In the genomic region with DNA sequence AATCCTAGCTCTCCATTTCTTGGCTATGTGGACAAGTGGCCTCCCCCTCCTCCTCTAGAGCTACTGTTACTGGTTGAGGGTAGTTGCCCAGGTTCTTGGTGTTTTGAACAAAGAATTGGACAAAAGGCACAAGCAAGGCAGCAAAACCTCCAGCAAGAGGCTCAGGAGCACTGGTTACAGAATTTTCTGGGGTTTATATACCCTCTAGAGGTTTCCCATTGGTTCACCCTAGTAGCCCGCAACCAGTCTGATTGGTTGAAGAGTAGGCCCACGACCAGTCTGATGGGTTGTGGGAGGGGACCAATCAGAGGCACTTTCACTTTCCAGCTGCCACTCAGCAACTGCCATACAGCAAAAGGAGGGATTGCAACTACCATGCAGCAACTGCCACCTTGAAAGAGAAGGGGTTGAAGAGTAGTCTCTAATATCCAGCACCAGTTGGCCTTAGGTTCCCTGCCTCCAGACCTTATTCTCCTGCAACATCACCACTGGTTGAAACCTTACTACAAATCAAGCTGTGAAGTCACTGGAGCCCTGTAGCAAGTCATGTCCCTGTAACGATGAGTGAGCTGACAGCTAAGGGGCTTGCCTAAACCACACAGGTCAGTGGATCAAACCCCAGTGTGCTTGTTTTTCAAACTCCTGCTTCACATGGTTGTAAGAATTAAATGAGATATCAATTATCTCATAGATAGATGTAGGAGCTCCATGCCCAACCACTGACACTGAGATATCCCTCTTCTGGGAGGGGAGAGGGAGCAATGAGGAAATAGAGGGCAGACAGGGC, we compare ENCODE assay signal across 1 cellular context.
TF ChIP-seq lines count a peak whose summit lies in the region.

No MANE protein-coding gene starts in this region.

TF ChIP-seq in HepG2, 621 proteins besides CTCF, POLR2A, EP300 and RAD21 (continued from another document and continues in another):
- TF ChIP-seq, protein P1, sequence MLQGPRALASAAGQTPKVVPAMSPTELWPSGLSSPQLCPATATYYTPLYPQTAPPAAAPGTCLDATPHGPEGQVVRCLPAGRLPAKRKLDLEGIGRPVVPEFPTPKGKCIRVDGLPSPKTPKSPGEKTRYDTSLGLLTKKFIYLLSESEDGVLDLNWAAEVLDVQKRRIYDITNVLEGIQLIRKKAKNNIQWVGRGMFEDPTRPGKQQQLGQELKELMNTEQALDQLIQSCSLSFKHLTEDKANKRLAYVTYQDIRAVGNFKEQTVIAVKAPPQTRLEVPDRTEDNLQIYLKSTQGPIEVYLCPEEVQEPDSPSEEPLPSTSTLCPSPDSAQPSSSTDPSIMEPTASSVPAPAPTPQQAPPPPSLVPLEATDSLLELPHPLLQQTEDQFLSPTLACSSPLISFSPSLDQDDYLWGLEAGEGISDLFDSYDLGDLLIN (CRISPR knock-in tag; IDR thresholded peaks at IDR 0.05; ENCODE audit: borderline replicate concordance) = no peak
- TF ChIP-seq MAFG (CRISPR knock-in tag; IDR thresholded peaks at IDR 0.05) = no peak
- TF ChIP-seq, protein P2, sequence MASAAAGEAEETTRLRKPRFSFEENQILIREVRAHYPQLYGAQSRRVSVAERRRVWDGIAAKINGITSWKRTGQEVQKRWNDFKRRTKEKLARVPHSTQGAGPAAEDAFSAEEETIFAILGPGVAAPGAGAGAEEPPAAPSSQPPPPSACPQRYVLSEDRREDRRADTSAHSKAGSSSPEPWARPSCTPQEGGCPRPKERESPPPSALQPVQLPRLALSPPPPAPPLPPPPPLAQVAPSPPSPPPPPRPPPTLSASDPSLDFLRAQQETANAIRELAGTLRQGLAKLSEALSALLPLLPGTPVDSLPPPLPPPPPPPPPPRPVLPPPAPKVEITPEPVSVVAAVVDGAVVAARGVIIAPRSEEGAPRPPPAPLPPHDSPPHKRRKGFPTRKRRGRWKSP (CRISPR knock-in tag; IDR thresholded peaks at IDR 0.05) = peak; percentile 35; the same call in 1 of the 2 replicates
- TF ChIP-seq, protein P3, sequence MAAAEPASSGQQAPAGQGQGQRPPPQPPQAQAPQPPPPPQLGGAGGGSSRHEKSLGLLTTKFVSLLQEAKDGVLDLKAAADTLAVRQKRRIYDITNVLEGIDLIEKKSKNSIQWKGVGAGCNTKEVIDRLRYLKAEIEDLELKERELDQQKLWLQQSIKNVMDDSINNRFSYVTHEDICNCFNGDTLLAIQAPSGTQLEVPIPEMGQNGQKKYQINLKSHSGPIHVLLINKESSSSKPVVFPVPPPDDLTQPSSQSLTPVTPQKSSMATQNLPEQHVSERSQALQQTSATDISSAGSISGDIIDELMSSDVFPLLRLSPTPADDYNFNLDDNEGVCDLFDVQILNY (CRISPR knock-in tag; conservative IDR thresholded peaks at IDR 0.05) = no peak
- TF ChIP-seq NCOA5 (CRISPR knock-in tag; IDR thresholded peaks at IDR 0.05) = no peak
- TF ChIP-seq HHEX (CRISPR knock-in tag; IDR thresholded peaks at IDR 0.05) = no peak
- TF ChIP-seq, protein P4, sequence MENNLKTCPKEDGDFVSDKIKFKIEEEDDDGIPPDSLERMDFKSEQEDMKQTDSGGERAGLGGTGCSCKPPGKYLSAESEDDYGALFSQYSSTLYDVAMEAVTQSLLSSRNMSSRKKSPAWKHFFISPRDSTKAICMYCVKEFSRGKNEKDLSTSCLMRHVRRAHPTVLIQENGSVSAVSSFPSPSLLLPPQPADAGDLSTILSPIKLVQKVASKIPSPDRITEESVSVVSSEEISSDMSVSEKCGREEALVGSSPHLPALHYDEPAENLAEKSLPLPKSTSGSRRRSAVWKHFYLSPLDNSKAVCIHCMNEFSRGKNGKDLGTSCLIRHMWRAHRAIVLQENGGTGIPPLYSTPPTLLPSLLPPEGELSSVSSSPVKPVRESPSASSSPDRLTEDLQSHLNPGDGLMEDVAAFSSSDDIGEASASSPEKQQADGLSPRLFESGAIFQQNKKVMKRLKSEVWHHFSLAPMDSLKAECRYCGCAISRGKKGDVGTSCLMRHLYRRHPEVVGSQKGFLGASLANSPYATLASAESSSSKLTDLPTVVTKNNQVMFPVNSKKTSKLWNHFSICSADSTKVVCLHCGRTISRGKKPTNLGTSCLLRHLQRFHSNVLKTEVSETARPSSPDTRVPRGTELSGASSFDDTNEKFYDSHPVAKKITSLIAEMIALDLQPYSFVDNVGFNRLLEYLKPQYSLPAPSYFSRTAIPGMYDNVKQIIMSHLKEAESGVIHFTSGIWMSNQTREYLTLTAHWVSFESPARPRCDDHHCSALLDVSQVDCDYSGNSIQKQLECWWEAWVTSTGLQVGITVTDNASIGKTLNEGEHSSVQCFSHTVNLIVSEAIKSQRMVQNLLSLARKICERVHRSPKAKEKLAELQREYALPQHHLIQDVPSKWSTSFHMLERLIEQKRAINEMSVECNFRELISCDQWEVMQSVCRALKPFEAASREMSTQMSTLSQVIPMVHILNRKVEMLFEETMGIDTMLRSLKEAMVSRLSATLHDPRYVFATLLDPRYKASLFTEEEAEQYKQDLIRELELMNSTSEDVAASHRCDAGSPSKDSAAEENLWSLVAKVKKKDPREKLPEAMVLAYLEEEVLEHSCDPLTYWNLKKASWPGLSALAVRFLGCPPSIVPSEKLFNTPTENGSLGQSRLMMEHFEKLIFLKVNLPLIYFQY (CRISPR knock-in tag; IDR thresholded peaks at IDR 0.05; ENCODE audit: borderline replicate concordance) = no peak
- TF ChIP-seq MAFK (conservative IDR thresholded peaks at IDR 0.05 in 1 of 2, IDR thresholded peaks at IDR 0.05 in 1 of 2; ENCODE audit: low read length in 2 of 2) = no peak
- TF ChIP-seq ZNF3 (CRISPR knock-in tag; IDR thresholded peaks at IDR 0.05) = no peak
- TF ChIP-seq ZIK1 (CRISPR knock-in tag; IDR thresholded peaks at IDR 0.05; ENCODE audit: borderline replicate concordance, low read depth) = no peak
- TF ChIP-seq ERF (CRISPR knock-in tag; IDR thresholded peaks at IDR 0.05) = 0 out of 2 replicates have a peak, but pooled peaks have one; percentile 29
- TF ChIP-seq TRIM24 (CRISPR knock-in tag; IDR thresholded peaks at IDR 0.05) = no peak
- TF ChIP-seq HDAC2 (CRISPR knock-in tag; IDR thresholded peaks at IDR 0.05) = no peak
- TF ChIP-seq ARID2 (CRISPR knock-in tag; IDR thresholded peaks at IDR 0.05; ENCODE audit: borderline replicate concordance) = no peak
- TF ChIP-seq, protein P5, sequence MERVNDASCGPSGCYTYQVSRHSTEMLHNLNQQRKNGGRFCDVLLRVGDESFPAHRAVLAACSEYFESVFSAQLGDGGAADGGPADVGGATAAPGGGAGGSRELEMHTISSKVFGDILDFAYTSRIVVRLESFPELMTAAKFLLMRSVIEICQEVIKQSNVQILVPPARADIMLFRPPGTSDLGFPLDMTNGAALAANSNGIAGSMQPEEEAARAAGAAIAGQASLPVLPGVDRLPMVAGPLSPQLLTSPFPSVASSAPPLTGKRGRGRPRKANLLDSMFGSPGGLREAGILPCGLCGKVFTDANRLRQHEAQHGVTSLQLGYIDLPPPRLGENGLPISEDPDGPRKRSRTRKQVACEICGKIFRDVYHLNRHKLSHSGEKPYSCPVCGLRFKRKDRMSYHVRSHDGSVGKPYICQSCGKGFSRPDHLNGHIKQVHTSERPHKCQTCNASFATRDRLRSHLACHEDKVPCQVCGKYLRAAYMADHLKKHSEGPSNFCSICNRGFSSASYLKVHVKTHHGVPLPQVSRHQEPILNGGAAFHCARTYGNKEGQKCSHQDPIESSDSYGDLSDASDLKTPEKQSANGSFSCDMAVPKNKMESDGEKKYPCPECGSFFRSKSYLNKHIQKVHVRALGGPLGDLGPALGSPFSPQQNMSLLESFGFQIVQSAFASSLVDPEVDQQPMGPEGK (CRISPR knock-in tag; IDR thresholded peaks at IDR 0.05) = no peak
- no peak for TF ChIP-seq ZNF501 (CRISPR knock-in tag; IDR thresholded peaks at IDR 0.05)
- TF ChIP-seq HMG20A (CRISPR knock-in tag; IDR thresholded peaks at IDR 0.05; ENCODE audit: borderline replicate concordance) = no peak
- peak; percentile 61; the same call in 1 of the 2 replicates for TF ChIP-seq GATA4 (IDR thresholded peaks at IDR 0.05; ENCODE audit: borderline replicate concordance, low read depth)
- no peak for TF ChIP-seq PTBP1 (IDR thresholded peaks at IDR 0.05; ENCODE audit: low read depth, low read length, poor library complexity, severe bottlenecking)
- TF ChIP-seq HOXA9 (CRISPR knock-in tag; IDR thresholded peaks at IDR 0.05; ENCODE audit: borderline replicate concordance) = no peak
- no peak for TF ChIP-seq RBM22 (optimal IDR thresholded peaks at IDR 0.05; ENCODE audit: low read length)
- TF ChIP-seq, protein P6, sequence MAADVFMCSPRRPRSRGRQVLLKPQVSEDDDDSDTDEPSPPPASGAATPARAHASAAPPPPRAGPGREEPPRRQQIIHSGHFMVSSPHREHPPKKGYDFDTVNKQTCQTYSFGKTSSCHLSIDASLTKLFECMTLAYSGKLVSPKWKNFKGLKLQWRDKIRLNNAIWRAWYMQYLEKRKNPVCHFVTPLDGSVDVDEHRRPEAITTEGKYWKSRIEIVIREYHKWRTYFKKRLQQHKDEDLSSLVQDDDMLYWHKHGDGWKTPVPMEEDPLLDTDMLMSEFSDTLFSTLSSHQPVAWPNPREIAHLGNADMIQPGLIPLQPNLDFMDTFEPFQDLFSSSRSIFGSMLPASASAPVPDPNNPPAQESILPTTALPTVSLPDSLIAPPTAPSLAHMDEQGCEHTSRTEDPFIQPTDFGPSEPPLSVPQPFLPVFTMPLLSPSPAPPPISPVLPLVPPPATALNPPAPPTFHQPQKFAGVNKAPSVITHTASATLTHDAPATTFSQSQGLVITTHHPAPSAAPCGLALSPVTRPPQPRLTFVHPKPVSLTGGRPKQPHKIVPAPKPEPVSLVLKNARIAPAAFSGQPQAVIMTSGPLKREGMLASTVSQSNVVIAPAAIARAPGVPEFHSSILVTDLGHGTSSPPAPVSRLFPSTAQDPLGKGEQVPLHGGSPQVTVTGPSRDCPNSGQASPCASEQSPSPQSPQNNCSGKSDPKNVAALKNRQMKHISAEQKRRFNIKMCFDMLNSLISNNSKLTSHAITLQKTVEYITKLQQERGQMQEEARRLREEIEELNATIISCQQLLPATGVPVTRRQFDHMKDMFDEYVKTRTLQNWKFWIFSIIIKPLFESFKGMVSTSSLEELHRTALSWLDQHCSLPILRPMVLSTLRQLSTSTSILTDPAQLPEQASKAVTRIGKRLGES (CRISPR knock-in tag; IDR thresholded peaks at IDR 0.05; ENCODE audit: borderline replicate concordance) = no peak; the same call in 1 of the 2 replicates
- no peak for TF ChIP-seq ZNF296 (CRISPR knock-in tag; conservative IDR thresholded peaks at IDR 0.05)
- TF ChIP-seq, protein P7, sequence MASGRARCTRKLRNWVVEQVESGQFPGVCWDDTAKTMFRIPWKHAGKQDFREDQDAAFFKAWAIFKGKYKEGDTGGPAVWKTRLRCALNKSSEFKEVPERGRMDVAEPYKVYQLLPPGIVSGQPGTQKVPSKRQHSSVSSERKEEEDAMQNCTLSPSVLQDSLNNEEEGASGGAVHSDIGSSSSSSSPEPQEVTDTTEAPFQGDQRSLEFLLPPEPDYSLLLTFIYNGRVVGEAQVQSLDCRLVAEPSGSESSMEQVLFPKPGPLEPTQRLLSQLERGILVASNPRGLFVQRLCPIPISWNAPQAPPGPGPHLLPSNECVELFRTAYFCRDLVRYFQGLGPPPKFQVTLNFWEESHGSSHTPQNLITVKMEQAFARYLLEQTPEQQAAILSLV (CRISPR knock-in tag; IDR thresholded peaks at IDR 0.05; ENCODE audit: borderline replicate concordance) = no peak; the same call in 1 of the 2 replicates
- no peak for TF ChIP-seq CCDC6 (CRISPR knock-in tag; IDR thresholded peaks at IDR 0.05)
- TF ChIP-seq, protein P8, sequence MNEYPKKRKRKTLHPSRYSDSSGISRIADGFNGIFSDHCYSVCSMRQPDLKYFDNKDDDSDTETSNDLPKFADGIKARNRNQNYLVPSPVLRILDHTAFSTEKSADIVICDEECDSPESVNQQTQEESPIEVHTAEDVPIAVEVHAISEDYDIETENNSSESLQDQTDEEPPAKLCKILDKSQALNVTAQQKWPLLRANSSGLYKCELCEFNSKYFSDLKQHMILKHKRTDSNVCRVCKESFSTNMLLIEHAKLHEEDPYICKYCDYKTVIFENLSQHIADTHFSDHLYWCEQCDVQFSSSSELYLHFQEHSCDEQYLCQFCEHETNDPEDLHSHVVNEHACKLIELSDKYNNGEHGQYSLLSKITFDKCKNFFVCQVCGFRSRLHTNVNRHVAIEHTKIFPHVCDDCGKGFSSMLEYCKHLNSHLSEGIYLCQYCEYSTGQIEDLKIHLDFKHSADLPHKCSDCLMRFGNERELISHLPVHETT (CRISPR knock-in tag; conservative IDR thresholded peaks at IDR 0.05) = no peak
- no peak; the same call in 1 of the 2 replicates for TF ChIP-seq POGZ (CRISPR knock-in tag; IDR thresholded peaks at IDR 0.05)
- TF ChIP-seq AHR (CRISPR knock-in tag; IDR thresholded peaks at IDR 0.05) = no peak
- TF ChIP-seq CREB1 (IDR thresholded peaks at IDR 0.05) = no peak
- no peak for TF ChIP-seq CREB1 (CRISPR knock-in tag; IDR thresholded peaks at IDR 0.05)
- TF ChIP-seq TCF7L2 (IDR thresholded peaks at IDR 0.05; ENCODE audit: low read depth, low read length) = no peak
- TF ChIP-seq, protein P9, sequence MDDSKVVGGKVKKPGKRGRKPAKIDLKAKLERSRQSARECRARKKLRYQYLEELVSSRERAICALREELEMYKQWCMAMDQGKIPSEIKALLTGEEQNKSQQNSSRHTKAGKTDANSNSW (CRISPR knock-in tag; IDR thresholded peaks at IDR 0.05; ENCODE audit: borderline replicate concordance) = no peak
- TF ChIP-seq, protein P10, sequence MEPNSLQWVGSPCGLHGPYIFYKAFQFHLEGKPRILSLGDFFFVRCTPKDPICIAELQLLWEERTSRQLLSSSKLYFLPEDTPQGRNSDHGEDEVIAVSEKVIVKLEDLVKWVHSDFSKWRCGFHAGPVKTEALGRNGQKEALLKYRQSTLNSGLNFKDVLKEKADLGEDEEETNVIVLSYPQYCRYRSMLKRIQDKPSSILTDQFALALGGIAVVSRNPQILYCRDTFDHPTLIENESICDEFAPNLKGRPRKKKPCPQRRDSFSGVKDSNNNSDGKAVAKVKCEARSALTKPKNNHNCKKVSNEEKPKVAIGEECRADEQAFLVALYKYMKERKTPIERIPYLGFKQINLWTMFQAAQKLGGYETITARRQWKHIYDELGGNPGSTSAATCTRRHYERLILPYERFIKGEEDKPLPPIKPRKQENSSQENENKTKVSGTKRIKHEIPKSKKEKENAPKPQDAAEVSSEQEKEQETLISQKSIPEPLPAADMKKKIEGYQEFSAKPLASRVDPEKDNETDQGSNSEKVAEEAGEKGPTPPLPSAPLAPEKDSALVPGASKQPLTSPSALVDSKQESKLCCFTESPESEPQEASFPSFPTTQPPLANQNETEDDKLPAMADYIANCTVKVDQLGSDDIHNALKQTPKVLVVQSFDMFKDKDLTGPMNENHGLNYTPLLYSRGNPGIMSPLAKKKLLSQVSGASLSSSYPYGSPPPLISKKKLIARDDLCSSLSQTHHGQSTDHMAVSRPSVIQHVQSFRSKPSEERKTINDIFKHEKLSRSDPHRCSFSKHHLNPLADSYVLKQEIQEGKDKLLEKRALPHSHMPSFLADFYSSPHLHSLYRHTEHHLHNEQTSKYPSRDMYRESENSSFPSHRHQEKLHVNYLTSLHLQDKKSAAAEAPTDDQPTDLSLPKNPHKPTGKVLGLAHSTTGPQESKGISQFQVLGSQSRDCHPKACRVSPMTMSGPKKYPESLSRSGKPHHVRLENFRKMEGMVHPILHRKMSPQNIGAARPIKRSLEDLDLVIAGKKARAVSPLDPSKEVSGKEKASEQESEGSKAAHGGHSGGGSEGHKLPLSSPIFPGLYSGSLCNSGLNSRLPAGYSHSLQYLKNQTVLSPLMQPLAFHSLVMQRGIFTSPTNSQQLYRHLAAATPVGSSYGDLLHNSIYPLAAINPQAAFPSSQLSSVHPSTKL (CRISPR knock-in tag; IDR thresholded peaks at IDR 0.05) = no peak
- no peak for TF ChIP-seq LCORL (IDR thresholded peaks at IDR 0.05)
- no peak for TF ChIP-seq LCORL (CRISPR knock-in tag; IDR thresholded peaks at IDR 0.05)
- TF ChIP-seq ZNF225 (CRISPR knock-in tag; IDR thresholded peaks at IDR 0.05) = no peak
- TF ChIP-seq, protein P11, sequence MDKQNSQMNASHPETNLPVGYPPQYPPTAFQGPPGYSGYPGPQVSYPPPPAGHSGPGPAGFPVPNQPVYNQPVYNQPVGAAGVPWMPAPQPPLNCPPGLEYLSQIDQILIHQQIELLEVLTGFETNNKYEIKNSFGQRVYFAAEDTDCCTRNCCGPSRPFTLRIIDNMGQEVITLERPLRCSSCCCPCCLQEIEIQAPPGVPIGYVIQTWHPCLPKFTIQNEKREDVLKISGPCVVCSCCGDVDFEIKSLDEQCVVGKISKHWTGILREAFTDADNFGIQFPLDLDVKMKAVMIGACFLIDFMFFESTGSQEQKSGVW (CRISPR knock-in tag; IDR thresholded peaks at IDR 0.05; ENCODE audit: borderline replicate concordance) = no peak
